3 cellular contexts compared by ENCODE assay signal in the genomic region with DNA sequence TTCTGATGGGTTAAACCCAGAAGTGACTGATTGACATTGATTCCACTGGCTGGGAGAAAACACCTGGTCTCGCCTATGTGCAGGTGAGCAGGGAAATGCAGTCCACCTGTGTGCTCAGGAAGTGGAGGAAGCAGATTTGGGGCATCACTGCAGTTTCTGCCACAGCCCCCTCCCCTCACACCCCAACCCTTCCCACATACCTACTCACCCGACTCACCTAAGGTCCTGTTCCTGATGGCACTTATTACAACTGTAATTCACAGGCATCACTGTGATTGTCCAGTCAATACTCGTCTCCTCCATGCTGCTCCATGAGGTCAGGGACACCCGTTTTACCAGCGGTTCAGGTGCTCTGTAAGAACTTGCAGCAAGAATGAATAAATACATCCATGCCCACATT.
"Had no signal": no experiment of that assay in that cellular context is flagged by ENCODE, and none has a peak within 500 bp of the region (broad histone marks: within the 10 kb centered on the region; RNA-seq: fewer than 3 reads in every experiment).

No MANE protein-coding gene starts in this region.

- H3K4me3 ChIP-seq: GM12878 had no signal

- DNase-seq: GDM1, GF-D8 had no signal

- ATAC-seq: GM12878 had no signal
